ENCODE assay signal across 1 cellular context in the genomic region with DNA sequence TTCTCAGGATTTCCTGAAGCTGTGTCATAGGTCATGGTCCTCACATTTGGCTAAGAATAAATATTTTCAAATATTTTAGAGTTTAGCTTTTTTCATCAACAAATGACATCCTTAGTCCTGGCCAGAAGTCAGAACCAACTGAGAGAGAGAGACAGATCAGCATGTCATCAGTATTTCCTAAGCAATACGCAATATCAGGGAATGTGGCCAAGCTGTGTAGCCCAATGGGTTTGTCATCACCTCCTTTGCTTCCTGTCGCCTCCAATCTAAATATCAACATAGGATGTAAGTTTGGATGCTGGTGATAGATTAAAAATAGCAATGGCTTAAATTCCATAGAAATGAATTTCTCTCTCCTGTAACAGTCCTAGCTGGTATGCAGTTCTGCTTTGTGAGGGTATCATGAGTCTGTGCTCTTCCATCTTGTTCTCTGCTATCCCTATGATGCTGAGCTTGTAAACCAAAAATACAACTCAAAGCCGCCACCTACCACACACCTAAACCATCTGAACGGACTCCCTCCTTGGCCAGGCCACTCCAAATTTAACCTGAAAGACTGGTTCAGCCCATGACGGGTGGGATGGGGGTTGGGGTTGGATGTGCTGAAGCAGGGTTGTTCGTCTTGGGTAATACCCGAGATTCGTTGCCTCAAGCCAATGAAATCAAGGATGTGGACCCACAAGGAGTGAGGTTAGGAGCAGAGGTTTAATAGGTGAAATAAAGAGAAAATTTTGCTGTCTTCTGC.
TF ChIP-seq lines count a peak whose summit lies in the region.

No MANE protein-coding gene starts in this region.

TF ChIP-seq in IMR-90, 13 proteins besides CTCF, POLR2A, EP300 and RAD21 (continued from another document):
- TF ChIP-seq MAFK (IDR thresholded peaks at IDR 0.05; ENCODE audit: low read depth, low read length) (0 out of 2 replicates have a peak, but pooled peaks have one; percentile 35), CEBPB (IDR thresholded peaks at IDR 0.05; ENCODE audit: low read depth, low read length) (peak; percentile 98), BHLHE40 (IDR thresholded peaks at IDR 0.05; ENCODE audit: low read depth, low read length) (0 out of 2 replicates have a peak, but pooled peaks have one; percentile 34), RCOR1 (IDR thresholded peaks at IDR 0.05; ENCODE audit: insufficient replicate concordance, low read length) (no peak), CHD1 (IDR thresholded peaks at IDR 0.05; ENCODE audit: low read depth, low read length) (no peak), RFX5 (IDR thresholded peaks at IDR 0.05; ENCODE audit: low read depth, low read length) (no peak), MXI1 (IDR thresholded peaks at IDR 0.05; ENCODE audit: borderline replicate concordance, low read depth, low read length) (no peak), NFE2L2 (IDR thresholded peaks at IDR 0.05; ENCODE audit: low read depth, low read length) (no peak), FOS (IDR thresholded peaks at IDR 0.05; ENCODE audit: low read depth, low read length) (peak; percentile 17; the same call in 1 of the 2 replicates)
- TF ChIP-seq, protein P1, sequence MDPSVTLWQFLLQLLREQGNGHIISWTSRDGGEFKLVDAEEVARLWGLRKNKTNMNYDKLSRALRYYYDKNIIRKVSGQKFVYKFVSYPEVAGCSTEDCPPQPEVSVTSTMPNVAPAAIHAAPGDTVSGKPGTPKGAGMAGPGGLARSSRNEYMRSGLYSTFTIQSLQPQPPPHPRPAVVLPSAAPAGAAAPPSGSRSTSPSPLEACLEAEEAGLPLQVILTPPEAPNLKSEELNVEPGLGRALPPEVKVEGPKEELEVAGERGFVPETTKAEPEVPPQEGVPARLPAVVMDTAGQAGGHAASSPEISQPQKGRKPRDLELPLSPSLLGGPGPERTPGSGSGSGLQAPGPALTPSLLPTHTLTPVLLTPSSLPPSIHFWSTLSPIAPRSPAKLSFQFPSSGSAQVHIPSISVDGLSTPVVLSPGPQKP (IDR thresholded peaks at IDR 0.05; ENCODE audit: borderline replicate concordance, low read depth, low read length) = no peak
